Comparison of ENCODE assay signal across 1 cellular context in the genomic region with DNA sequence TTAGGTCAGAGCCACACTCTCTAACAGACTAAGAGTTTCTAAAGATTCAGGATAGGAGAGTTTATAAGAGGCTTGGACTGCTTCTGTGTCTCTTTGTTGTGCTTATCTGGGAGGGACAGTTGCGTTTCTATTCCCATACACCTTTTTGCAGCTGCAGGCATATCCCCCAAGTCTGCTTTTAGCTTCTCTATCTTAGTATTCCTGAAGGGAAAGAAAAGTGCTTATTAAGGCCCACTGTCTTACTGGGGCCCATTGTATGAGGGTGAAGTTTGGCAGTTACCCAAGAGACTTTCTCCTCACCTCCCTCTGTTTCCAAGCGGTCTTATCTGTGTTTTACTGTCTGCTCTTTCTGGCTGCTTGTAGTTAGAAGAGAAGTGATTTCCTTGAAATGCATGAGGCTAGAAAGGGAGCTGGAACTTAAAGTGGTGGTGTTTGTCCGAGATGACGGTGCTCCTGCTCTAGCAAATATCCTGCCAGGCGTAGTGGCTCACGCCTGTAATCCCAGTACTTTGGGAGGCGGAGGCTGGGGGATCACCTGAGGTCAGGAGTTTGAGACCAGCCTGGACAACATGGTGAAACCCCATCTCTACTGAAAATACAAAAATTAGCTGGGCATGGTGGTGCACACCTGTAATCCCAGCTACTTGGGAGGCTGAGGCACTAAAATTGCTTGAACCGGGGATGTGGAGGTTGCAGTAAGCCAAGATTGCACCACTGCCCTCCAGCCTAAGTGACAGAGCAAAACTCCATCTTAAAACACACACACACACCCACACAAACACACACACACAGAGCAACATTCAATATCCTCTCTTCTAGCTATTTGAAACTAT. TPM values are rescaled to one million over a fixed set of nuclear protein-coding genes. Genes with fewer than 3 reads are reported as not detected.
"Had no signal": no experiment of that assay in that cellular context is flagged by ENCODE, and none has a peak within 500 bp of the region (broad histone marks: within the 10 kb centered on the region; RNA-seq: fewer than 3 reads in every experiment).

No MANE protein-coding gene starts in this region.

RNA-seq across cellular contexts. Expression of gene GPAT3, which starts 39.6 kb away (rescaled TPM):
- polyA plus RNA-seq: neural cell had no signal
